1 cellular context compared by ENCODE assay signal in genomic region chr17:59848778-59849177, GRCh38.
TF ChIP-seq lines count a peak whose summit lies in the region.

No MANE protein-coding gene starts in this region.

TF ChIP-seq in HepG2, 621 proteins besides CTCF, POLR2A, EP300 and RAD21 (continued from another document and continues in another):
- TF ChIP-seq ZXDC (CRISPR knock-in tag; IDR thresholded peaks at IDR 0.05), result no peak
- TF ChIP-seq ELF1 (CRISPR knock-in tag; IDR thresholded peaks at IDR 0.05), result no peak
- peak; percentile 51 for TF ChIP-seq SALL1 (CRISPR knock-in tag; IDR thresholded peaks at IDR 0.05)
- TF ChIP-seq ASH2L (IDR thresholded peaks at IDR 0.05; ENCODE audit: insufficient read length, low read depth, low read length), result no peak
- peak; percentile 69; the same call in 1 of the 2 replicates for TF ChIP-seq ZNF281 (CRISPR knock-in tag; IDR thresholded peaks at IDR 0.05; ENCODE audit: borderline replicate concordance)
- TF ChIP-seq SRSF9 (IDR thresholded peaks at IDR 0.05; ENCODE audit: borderline replicate concordance, insufficient read depth, low read depth, low read length, poor library complexity, severe bottlenecking), result no peak
- no peak for TF ChIP-seq JDP2 (CRISPR knock-in tag; IDR thresholded peaks at IDR 0.05; ENCODE audit: borderline replicate concordance)
- no peak for TF ChIP-seq CERS6 (CRISPR knock-in tag; IDR thresholded peaks at IDR 0.05)
- TF ChIP-seq ZBTB21 (CRISPR knock-in tag; IDR thresholded peaks at IDR 0.05), result 0 out of 2 replicates have a peak, but pooled peaks have one; percentile 37
- no peak for TF ChIP-seq MAFF (IDR thresholded peaks at IDR 0.05; ENCODE audit: low read depth, low read length)
- no peak for TF ChIP-seq CHD4 (IDR thresholded peaks at IDR 0.05; ENCODE audit: borderline replicate concordance, low read length)
- 0 out of 2 replicates have a peak, but pooled peaks have one; percentile 18 for TF ChIP-seq ERF (CRISPR knock-in tag; IDR thresholded peaks at IDR 0.05)
- peak; percentile 97 for TF ChIP-seq ZBTB33 (CRISPR knock-in tag; IDR thresholded peaks at IDR 0.05)
- TF ChIP-seq RBAK (CRISPR knock-in tag; IDR thresholded peaks at IDR 0.05), result no peak
- no peak for TF ChIP-seq ZBTB3 (CRISPR knock-in tag; IDR thresholded peaks at IDR 0.05; ENCODE audit: borderline replicate concordance, low read depth)
- TF ChIP-seq ZGPAT (CRISPR knock-in tag; IDR thresholded peaks at IDR 0.05), result peak; percentile 68
- TF ChIP-seq PRDM4 (CRISPR knock-in tag; IDR thresholded peaks at IDR 0.05; ENCODE audit: borderline replicate concordance), result no peak
- TF ChIP-seq KLF16 (CRISPR knock-in tag; IDR thresholded peaks at IDR 0.05), result peak in 1 of 2 experiments; percentile 56; a peak in 1 of 4 replicates
- no peak for TF ChIP-seq SMAD1 (CRISPR knock-in tag; IDR thresholded peaks at IDR 0.05; ENCODE audit: borderline replicate concordance, low read depth)
- TF ChIP-seq CREM (IDR thresholded peaks at IDR 0.05), result no peak
- no peak for TF ChIP-seq CREM (CRISPR knock-in tag; IDR thresholded peaks at IDR 0.05)
- TF ChIP-seq ATM (IDR thresholded peaks at IDR 0.05; ENCODE audit: borderline replicate concordance), result no peak
- TF ChIP-seq AKNA (CRISPR knock-in tag; IDR thresholded peaks at IDR 0.05; ENCODE audit: borderline replicate concordance), result no peak
- TF ChIP-seq ATRX (CRISPR knock-in tag; IDR thresholded peaks at IDR 0.05; ENCODE audit: borderline replicate concordance), result no peak
- TF ChIP-seq HOMEZ (CRISPR knock-in tag; IDR thresholded peaks at IDR 0.05; ENCODE audit: low read depth), result peak; percentile 59; the same call in 1 of the 2 replicates
- TF ChIP-seq TFAP4 (IDR thresholded peaks at IDR 0.05; ENCODE audit: borderline replicate concordance, low read depth), result peak; percentile 99
- TF ChIP-seq KDM3A (CRISPR knock-in tag; IDR thresholded peaks at IDR 0.05; ENCODE audit: low read depth), result no peak
- no peak for TF ChIP-seq ZBTB2 (CRISPR knock-in tag; IDR thresholded peaks at IDR 0.05; ENCODE audit: low read depth)
- no peak for TF ChIP-seq ZIK1 (CRISPR knock-in tag; IDR thresholded peaks at IDR 0.05; ENCODE audit: borderline replicate concordance, low read depth)
- no peak; the same call in 1 of the 2 replicates for TF ChIP-seq KDM4B (CRISPR knock-in tag; IDR thresholded peaks at IDR 0.05)
- no peak for TF ChIP-seq ZNF138 (CRISPR knock-in tag; IDR thresholded peaks at IDR 0.05; ENCODE audit: low read depth)
- TF ChIP-seq CBFB (CRISPR knock-in tag; IDR thresholded peaks at IDR 0.05), result 0 out of 2 replicates have a peak, but pooled peaks have one; percentile 27
- no peak for TF ChIP-seq NBN (conservative IDR thresholded peaks at IDR 0.05)
- no peak for TF ChIP-seq ZNF549 (CRISPR knock-in tag; IDR thresholded peaks at IDR 0.05)
- no peak for TF ChIP-seq ZNF207 (IDR thresholded peaks at IDR 0.05; ENCODE audit: borderline replicate concordance)
- TF ChIP-seq ZMYM3 (CRISPR knock-in tag; IDR thresholded peaks at IDR 0.05), result no peak
- no peak for TF ChIP-seq ZBTB7A (CRISPR knock-in tag; IDR thresholded peaks at IDR 0.05)
